ENCODE assay signal across 8 cellular contexts in the genomic region with DNA sequence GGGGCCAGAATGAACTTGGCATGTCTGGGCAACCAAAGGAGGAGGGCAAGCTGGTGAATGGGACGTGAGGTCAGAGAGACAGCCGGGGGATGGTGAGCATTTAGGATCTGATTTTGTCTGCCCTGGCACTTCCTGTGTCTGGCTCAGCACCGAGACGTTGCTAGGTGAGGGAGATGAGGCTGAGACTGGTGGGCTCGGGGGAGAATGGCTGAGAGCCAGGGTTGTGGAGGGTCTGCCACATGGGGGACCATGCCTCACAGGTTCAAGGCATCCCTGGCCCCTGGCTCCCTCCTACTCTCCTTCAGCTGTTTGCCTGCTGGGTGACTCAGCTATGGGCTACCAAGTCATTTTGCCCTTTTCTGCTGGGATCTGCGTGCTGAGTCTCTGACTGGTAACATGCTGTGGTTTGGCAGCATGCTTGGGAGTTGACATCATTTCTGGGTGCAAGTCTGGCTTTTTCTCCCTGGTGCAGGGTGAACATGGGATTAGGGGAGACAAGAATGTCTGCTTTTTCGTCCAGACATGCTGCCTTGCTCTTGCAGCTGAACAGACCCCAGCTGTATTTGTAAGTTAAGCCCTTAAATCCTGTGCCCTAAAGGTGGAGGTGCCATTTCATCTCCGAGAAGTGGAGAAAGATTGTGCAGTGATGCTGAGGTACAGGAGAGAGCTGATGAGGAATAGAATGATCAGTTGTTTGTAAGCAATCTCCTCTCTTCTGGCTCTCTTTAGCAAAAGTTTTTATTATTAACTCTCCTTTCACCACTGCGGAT. TPM values are rescaled to one million over a fixed set of nuclear protein-coding genes. Genes with fewer than 3 reads are reported as not detected.
DNase-seq lines count a peak whose midpoint lies in the region; ATAC-seq and TF ChIP-seq lines count a peak whose summit lies in the region.

No MANE protein-coding gene starts in this region.

- H3K9me3 ChIP-seq in Loucy (ENCODE audit: insufficient read depth, low read depth, low read length), result no peaks in the 10 kb centered on the region
- H3K9me3 ChIP-seq in skeletal muscle tissue (ENCODE audit: control insufficient read depth in 3 of 3, low read length in 3 of 3), result peaks cover 0 to 4% (median 0%) of the 10 kb centered on the region in 3 donors
- no peaks in the 10 kb centered on the region for H3K9me3 ChIP-seq in effector memory CD4-positive, alpha-beta T cell (ENCODE audit: control insufficient read depth, low read length)

- no peaks in the 10 kb centered on the region for H3F3A ChIP-seq in Loucy (ENCODE audit: low read depth)

- TF ChIP-seq CTCF in Loucy (conservative IDR thresholded peaks at IDR 0.05; ENCODE audit: low read length) (no peak), fibroblast of the aortic adventitia (IDR thresholded peaks at IDR 0.05; ENCODE audit: insufficient read depth, low read length) (no peak)

- DNase-seq in ELF-1 (ENCODE audit: low read depth, low spot score) (peak; percentile 74), fibroblast of the aortic adventitia (ENCODE audit: low read depth) (peak; percentile 97), NCI-H69 (lab: John Stamatoyannopoulos, UW) (no peak)
- peak; percentile 49 for DNase-seq in activated CD8-positive, alpha-beta memory T cell treated with anti-CD3 and anti-CD28 coated beads, Interleukin-2, amount 50 U/mL, for 24 hours (ENCODE audit: extremely low read depth)
- DNase-seq in effector memory CD4-positive, alpha-beta T cell, result no peak

- H3K27me3 ChIP-seq in Loucy (ENCODE audit: insufficient read depth, low read length, poor library complexity, severe bottlenecking) (no peaks in the 10 kb centered on the region), skeletal muscle tissue (ENCODE audit: control insufficient read depth in 3 of 3, insufficient read depth in 3 of 3, low read length in 3 of 3) (no peaks in the 10 kb centered on the region)
- H3K27me3 ChIP-seq in effector memory CD4-positive, alpha-beta T cell (replicated peaks; ENCODE audit: control insufficient read depth, insufficient read depth, low read length, poor library complexity, severe bottlenecking), result no peaks in the 10 kb centered on the region

- H3K4me2 ChIP-seq in Loucy (ENCODE audit: low read depth, low read length, poor library complexity, severe bottlenecking), result peak overlapping the region; percentile 21

- H4K20me1 ChIP-seq in Loucy (ENCODE audit: insufficient read depth, low read length, poor library complexity, severe bottlenecking), result peaks cover 91% of the 10 kb centered on the region

- H3K9me2 ChIP-seq in Loucy (replicated peaks; ENCODE audit: low read depth, low read length), result no peaks in the 10 kb centered on the region

- H3K79me2 ChIP-seq in Loucy (ENCODE audit: insufficient read depth, low read length), result peaks cover 100% of the 10 kb centered on the region

- no peak for ATAC-seq in GM18520 (IDR thresholded peaks at IDR 0.05; ENCODE audit: unreplicated experiment)

- H3K36me3 ChIP-seq in Loucy (ENCODE audit: insufficient read depth, low read length), result peaks cover 34% of the 10 kb centered on the region; the same call in 1 of the 2 replicates
- H3K36me3 ChIP-seq in skeletal muscle tissue (ENCODE audit: control insufficient read depth in 3 of 3, insufficient read depth in 3 of 3, low read length in 3 of 3), result no peaks in the 10 kb centered on the region
- H3K36me3 ChIP-seq in effector memory CD4-positive, alpha-beta T cell (ENCODE audit: control insufficient read depth, insufficient read depth, low read length), result no peaks in the 10 kb centered on the region

- peak overlapping the region; percentile 54 for H3K27ac ChIP-seq in skeletal muscle tissue (ENCODE audit: low read depth, low read length)
- H3K27ac ChIP-seq in effector memory CD4-positive, alpha-beta T cell (ENCODE audit: insufficient read depth, low read length, poor library complexity, severe bottlenecking), result no peak overlapping the region

- H3K4me1 ChIP-seq in Loucy (ENCODE audit: insufficient read depth, low read length, poor library complexity, severe bottlenecking) (peaks cover 25% of the 10 kb centered on the region), skeletal muscle tissue (ENCODE audit: control insufficient read depth in 3 of 3, insufficient read depth in 3 of 3, low read length in 3 of 3) (peaks cover 41 to 74% (median 48%) of the 10 kb centered on the region in 3 donors)
- H3K4me1 ChIP-seq in effector memory CD4-positive, alpha-beta T cell (ENCODE audit: control insufficient read depth, insufficient read depth, low read length, poor library complexity, severe bottlenecking), result peaks cover 8% of the 10 kb centered on the region

- H3K4me3 ChIP-seq in Loucy (ENCODE audit: low read length, poor library complexity, severe bottlenecking), result no peak overlapping the region
- peak overlapping the region; percentile 35 for H3K4me3 ChIP-seq in fibroblast of the aortic adventitia (ENCODE audit: low read depth, low read length)
- H3K4me3 ChIP-seq in skeletal muscle tissue (ENCODE audit: low read length in 3 of 3), result peak overlapping the region in 1 of 3 donors; percentile 38
- no peak overlapping the region for H3K4me3 ChIP-seq in effector memory CD4-positive, alpha-beta T cell (ENCODE audit: insufficient read depth, low read depth, low read length, poor library complexity, severe bottlenecking)

- H3K9ac ChIP-seq in Loucy (ENCODE audit: low read depth, low read length, poor library complexity, severe bottlenecking) (no peak overlapping the region), skeletal muscle tissue (ENCODE audit: low read depth in 1 of 3, low read length in 3 of 3) (peak overlapping the region in 2 of 3 donors; percentile 16 to 54)

- H2AFZ ChIP-seq in Loucy (ENCODE audit: low read length), result no peak overlapping the region

RNA-seq across cellular contexts. Expression of a gene that starts 17.6 kb away (rescaled TPM):
- 29.5 and 68.1 TPM in 2 replicates for total RNA-seq in fibroblast of the aortic adventitia (ENCODE audit: low replicate concordance)
- 36.0 TPM for total RNA-seq in skeletal muscle tissue

Comparison
In these comparisons a context has a peak if more than half of its experiments do, and no peak if none do; other contexts are left out.
1. DNase-seq: peak in ELF-1 (single experiment), activated CD8-positive, alpha-beta memory T cell treated with anti-CD3 and anti-CD28 coated beads, Interleukin-2, amount 50 U/mL, for 24 hours (single experiment) and fibroblast of the aortic adventitia (single experiment); none in NCI-H69 (single experiment) and effector memory CD4-positive, alpha-beta T cell (0 of 3).